In the genomic region with DNA sequence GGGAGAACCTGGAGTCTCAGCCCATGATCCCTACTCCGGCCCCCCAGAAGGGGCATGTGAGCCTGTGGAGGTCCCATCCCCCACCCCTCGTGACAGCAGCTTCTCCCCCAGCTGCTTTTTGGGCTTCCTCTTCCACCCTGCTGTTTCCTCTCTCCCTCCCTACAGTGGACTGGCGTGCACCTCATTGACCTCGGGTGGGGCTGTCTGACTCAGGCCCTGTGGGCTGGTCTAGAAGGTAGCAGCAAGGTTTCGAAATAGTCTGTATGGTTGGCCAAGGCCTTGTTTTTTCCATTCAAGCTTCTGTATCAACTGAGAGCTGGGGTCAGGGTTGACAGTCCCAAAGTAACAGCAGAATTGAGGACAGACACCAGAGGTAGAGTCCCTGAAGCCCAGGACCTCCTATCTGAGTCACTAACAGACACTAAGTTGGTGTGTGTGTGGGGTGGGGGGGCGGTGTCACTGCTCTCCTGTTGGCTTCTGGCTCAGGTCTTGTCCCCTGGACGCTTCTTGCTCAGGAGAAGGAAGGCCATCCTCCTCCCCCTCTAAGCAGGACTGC, we compare ENCODE assay signal across 1 cellular context.
TF ChIP-seq lines count a peak whose summit lies in the region.

No MANE protein-coding gene starts in this region.

TF ChIP-seq in GM12878, 131 proteins besides CTCF, POLR2A, EP300 and RAD21 (continued from another document):
- TF ChIP-seq ZNF687 (IDR thresholded peaks at IDR 0.05): peak; percentile 99
- TF ChIP-seq, protein P1, sequence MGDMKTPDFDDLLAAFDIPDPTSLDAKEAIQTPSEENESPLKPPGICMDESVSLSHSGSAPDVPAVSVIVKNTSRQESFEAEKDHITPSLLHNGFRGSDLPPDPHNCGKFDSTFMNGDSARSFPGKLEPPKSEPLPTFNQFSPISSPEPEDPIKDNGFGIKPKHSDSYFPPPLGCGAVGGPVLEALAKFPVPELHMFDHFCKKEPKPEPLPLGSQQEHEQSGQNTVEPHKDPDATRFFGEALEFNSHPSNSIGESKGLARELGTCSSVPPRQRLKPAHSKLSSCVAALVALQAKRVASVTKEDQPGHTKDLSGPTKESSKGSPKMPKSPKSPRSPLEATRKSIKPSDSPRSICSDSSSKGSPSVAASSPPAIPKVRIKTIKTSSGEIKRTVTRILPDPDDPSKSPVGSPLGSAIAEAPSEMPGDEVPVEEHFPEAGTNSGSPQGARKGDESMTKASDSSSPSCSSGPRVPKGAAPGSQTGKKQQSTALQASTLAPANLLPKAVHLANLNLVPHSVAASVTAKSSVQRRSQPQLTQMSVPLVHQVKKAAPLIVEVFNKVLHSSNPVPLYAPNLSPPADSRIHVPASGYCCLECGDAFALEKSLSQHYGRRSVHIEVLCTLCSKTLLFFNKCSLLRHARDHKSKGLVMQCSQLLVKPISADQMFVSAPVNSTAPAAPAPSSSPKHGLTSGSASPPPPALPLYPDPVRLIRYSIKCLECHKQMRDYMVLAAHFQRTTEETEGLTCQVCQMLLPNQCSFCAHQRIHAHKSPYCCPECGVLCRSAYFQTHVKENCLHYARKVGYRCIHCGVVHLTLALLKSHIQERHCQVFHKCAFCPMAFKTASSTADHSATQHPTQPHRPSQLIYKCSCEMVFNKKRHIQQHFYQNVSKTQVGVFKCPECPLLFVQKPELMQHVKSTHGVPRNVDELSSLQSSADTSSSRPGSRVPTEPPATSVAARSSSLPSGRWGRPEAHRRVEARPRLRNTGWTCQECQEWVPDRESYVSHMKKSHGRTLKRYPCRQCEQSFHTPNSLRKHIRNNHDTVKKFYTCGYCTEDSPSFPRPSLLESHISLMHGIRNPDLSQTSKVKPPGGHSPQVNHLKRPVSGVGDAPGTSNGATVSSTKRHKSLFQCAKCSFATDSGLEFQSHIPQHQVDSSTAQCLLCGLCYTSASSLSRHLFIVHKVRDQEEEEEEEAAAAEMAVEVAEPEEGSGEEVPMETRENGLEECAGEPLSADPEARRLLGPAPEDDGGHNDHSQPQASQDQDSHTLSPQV (IDR thresholded peaks at IDR 0.05): peak; percentile 52; the same call in 1 of the 2 replicates
- 0 out of 2 replicates have a peak, but pooled peaks have one; percentile 1 for TF ChIP-seq SMC3 (IDR thresholded peaks at IDR 0.05; ENCODE audit: borderline replicate concordance, low read length)
- peak; percentile 59 for TF ChIP-seq DPF2 (IDR thresholded peaks at IDR 0.05)
- TF ChIP-seq MTA2 (IDR thresholded peaks at IDR 0.05; ENCODE audit: low read depth): peak; percentile 47; the same call in 1 of the 2 replicates
- TF ChIP-seq MYC (IDR thresholded peaks at IDR 0.05; ENCODE audit: insufficient read depth, insufficient read length, insufficient replicate concordance, low read length, severe bottlenecking): no peak
- peak in 1 of 2 experiments; percentile 49; a peak in 1 of 4 replicates for TF ChIP-seq SRF (IDR thresholded peaks at IDR 0.05; ENCODE audit: low read depth in 2 of 2, low read length in 2 of 2)
- TF ChIP-seq MEF2B (IDR thresholded peaks at IDR 0.05; ENCODE audit: partially characterized antibody, poor library complexity, severe bottlenecking): peak; percentile 10
- peak; percentile 31; the same call in 1 of the 2 replicates for TF ChIP-seq EED (IDR thresholded peaks at IDR 0.05; ENCODE audit: low read depth)
- no peak for TF ChIP-seq RB1 (IDR thresholded peaks at IDR 0.05; ENCODE audit: borderline replicate concordance)
- peak; percentile 19 for TF ChIP-seq RELA (IDR thresholded peaks at IDR 0.05; ENCODE audit: borderline replicate concordance, partially characterized antibody)
- TF ChIP-seq RBBP5 (conservative IDR thresholded peaks at IDR 0.05): no peak
- TF ChIP-seq, protein P2, sequence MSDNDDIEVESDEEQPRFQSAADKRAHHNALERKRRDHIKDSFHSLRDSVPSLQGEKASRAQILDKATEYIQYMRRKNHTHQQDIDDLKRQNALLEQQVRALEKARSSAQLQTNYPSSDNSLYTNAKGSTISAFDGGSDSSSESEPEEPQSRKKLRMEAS (IDR thresholded peaks at IDR 0.05; ENCODE audit: low read depth, low read length): 0 out of 2 replicates have a peak, but pooled peaks have one; percentile 54
- no peak for TF ChIP-seq KAT2A (conservative IDR thresholded peaks at IDR 0.05; ENCODE audit: control insufficient read depth, low read depth, low read length)
- TF ChIP-seq, protein P3, sequence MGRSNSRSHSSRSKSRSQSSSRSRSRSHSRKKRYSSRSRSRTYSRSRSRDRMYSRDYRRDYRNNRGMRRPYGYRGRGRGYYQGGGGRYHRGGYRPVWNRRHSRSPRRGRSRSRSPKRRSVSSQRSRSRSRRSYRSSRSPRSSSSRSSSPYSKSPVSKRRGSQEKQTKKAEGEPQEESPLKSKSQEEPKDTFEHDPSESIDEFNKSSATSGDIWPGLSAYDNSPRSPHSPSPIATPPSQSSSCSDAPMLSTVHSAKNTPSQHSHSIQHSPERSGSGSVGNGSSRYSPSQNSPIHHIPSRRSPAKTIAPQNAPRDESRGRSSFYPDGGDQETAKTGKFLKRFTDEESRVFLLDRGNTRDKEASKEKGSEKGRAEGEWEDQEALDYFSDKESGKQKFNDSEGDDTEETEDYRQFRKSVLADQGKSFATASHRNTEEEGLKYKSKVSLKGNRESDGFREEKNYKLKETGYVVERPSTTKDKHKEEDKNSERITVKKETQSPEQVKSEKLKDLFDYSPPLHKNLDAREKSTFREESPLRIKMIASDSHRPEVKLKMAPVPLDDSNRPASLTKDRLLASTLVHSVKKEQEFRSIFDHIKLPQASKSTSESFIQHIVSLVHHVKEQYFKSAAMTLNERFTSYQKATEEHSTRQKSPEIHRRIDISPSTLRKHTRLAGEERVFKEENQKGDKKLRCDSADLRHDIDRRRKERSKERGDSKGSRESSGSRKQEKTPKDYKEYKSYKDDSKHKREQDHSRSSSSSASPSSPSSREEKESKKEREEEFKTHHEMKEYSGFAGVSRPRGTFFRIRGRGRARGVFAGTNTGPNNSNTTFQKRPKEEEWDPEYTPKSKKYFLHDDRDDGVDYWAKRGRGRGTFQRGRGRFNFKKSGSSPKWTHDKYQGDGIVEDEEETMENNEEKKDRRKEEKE (IDR thresholded peaks at IDR 0.05): no peak
- no peak for TF ChIP-seq CREM (IDR thresholded peaks at IDR 0.05; ENCODE audit: low read depth)
- TF ChIP-seq IKZF2 (IDR thresholded peaks at IDR 0.05): peak; percentile 44 to 60; a peak in 3 of 4 replicates
- no peak for TF ChIP-seq KLF5 (IDR thresholded peaks at IDR 0.05; ENCODE audit: partially characterized antibody)
- TF ChIP-seq CEBPB (IDR thresholded peaks at IDR 0.05; ENCODE audit: borderline replicate concordance in 1 of 2, low read depth in 2 of 2, low read length in 2 of 2): no peak
- TF ChIP-seq SPI1 (IDR thresholded peaks at IDR 0.05; ENCODE audit: borderline replicate concordance, insufficient read depth, low read depth, low read length): peak; percentile 56; the same call in 1 of the 2 replicates
- TF ChIP-seq NR2F1 (conservative IDR thresholded peaks at IDR 0.05): peak; percentile 90
- peak; percentile 34; the same call in 1 of the 2 replicates for TF ChIP-seq CREB1 (IDR thresholded peaks at IDR 0.05; ENCODE audit: low read depth)
